7 cellular contexts compared by ENCODE assay signal in genomic region chr9:105694848-105695581, GRCh38. TPM values are rescaled to one million over a fixed set of nuclear protein-coding genes. Genes with fewer than 3 reads are reported as not detected.
DNase-seq lines count a peak whose midpoint lies in the region; ATAC-seq and TF ChIP-seq lines count a peak whose summit lies in the region.

No MANE protein-coding gene starts in this region.

- CTCF ChIA-PET in activated B cell treated with CpG ODN at 0.5 μM for 24 hours (lab: Charles Lee) = interaction anchor here (2.1 kb wide), 1 partner anchor 23 kb away, joined by 8 read pairs; no protein-coding TSS in a partner anchor

- peaks cover 27% of the 10 kb centered on the region for H3K4me1 Mint-ChIP-seq in activated B cell treated with CpG ODN at 0.5 μM for 24 hours

- intact Hi-C loops in activated B cell treated with CpG ODN at 0.5 μM for 24 hours (cut with micrococcal nuclease) = loop anchor here (1.0 to 10.0 kb wide), 14 partner anchors 13 to 1601 kb away; partner anchors contain the start of genes ABCA1, FKTN, NIPSNAP3A and NIPSNAP3B

- H3K4me3 Mint-ChIP-seq in activated B cell treated with CpG ODN at 0.5 μM for 24 hours = peak overlapping the region; percentile 89

- POLR2A ChIA-PET in activated B cell treated with CpG ODN at 0.5 μM for 24 hours (lab: Charles Lee) = interaction anchor here (1.1 to 1.9 kb wide), 3 partner anchors 18 to 195 kb away, joined by 3 to 7 read pairs (median 4); no protein-coding TSS in a partner anchor

- H3K36me3 Mint-ChIP-seq in activated B cell treated with CpG ODN at 0.5 μM for 24 hours (ENCODE audit: low read depth) = peaks cover 4% of the 10 kb centered on the region

- H3K9me3 Mint-ChIP-seq in activated B cell treated with CpG ODN at 0.5 μM for 24 hours = no peaks in the 10 kb centered on the region

- no peak for TF ChIP-seq CTCF in activated B cell treated with CpG ODN at 0.5 μM for 24 hours (IDR thresholded peaks at IDR 0.05)

- ATAC-seq in GM18502 (IDR thresholded peaks at IDR 0.05; ENCODE audit: poor library complexity, unreplicated experiment) (peak; percentile 63), HG02678 (IDR thresholded peaks at IDR 0.05; ENCODE audit: unreplicated experiment) (peak; percentile 62), activated B cell treated with CpG ODN at 0.5 μM for 24 hours (ENCODE audit: low read depth) (peak; percentile 70)

- DNase-seq in NCI-H1092 (lab: John Stamatoyannopoulos, UW) (peak; percentile 35), activated B cell treated with CpG ODN at 0.5 μM for 24 hours (peak; percentile 61), kidney glomerular epithelial cell (lab: John Stamatoyannopoulos, UW) (peak; percentile 43)
- DNase-seq in central memory CD4-positive, alpha-beta T cell = peak; percentile 53
- DNase-seq in stimulated activated CD4-positive, alpha-beta T cell treated with anti-CD3 and anti-CD28 coated beads, Interleukin-15, amount 100 ng/mL, for 48 hours (ENCODE audit: low read depth in 2 of 2) = peak; percentile 24 to 27

- H3K27ac Mint-ChIP-seq in activated B cell treated with CpG ODN at 0.5 μM for 24 hours = peak overlapping the region; percentile 84

- peaks cover 14% of the 10 kb centered on the region for H3K27me3 Mint-ChIP-seq in activated B cell treated with CpG ODN at 0.5 μM for 24 hours

RNA-seq across cellular contexts. Expression of gene TMEM38B, which starts 0.7 kb away (rescaled TPM):
- total RNA-seq in activated B cell treated with CpG ODN at 0.5 μM for 24 hours = 10.9 and 12.7 TPM in 2 replicates

RNA-seq across cellular contexts. Expression of gene TAL2, which starts 32.8 kb away (rescaled TPM):
- 0.38 TPM in 1 of 2 replicates, not detected in the other for total RNA-seq in activated B cell treated with CpG ODN at 0.5 μM for 24 hours

Comparison
In these comparisons a context has a peak if more than half of its experiments do, and no peak if none do; other contexts are left out.
1. Peak in every context shown above with its lines: DNase-seq and ATAC-seq.